1 cellular context compared by ENCODE assay signal in the genomic region with DNA sequence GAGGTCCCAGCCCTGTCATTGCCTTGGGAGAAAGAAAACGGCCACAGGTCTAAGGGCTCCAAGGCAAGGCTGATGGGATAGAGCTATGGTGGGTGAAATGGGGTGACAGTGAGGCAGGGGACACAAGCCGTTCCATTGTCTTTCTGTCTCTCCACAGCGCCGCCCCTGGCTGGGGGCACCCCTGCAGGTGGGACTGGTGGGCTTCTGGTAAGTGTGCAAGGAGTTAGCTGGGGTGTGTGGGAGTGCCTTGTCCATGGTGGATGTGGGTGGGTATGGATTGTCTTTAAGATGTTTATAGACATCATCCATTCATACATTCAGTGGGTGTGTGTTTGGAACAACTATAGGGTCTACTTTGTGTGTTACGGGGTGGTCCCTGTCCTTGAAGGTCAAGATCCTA.
A peak's percentile ranks its signal among the peaks of the same experiment; 100 is the strongest.
TF ChIP-seq lines count a peak whose summit lies in the region.

No MANE protein-coding gene starts in this region.

TF ChIP-seq in HEK293, 187 proteins besides CTCF, POLR2A, EP300 and RAD21:
- no peak for TF ChIP-seq GLIS2 (tag by site-specific recombination; IDR thresholded peaks at IDR 0.05)
- TF ChIP-seq ZFP69B (tag by site-specific recombination; IDR thresholded peaks at IDR 0.05), result no peak
- TF ChIP-seq ZFHX2 (tag by site-specific recombination; conservative IDR thresholded peaks at IDR 0.05), result peak; percentile 59
- no peak for TF ChIP-seq OSR2 (tag by site-specific recombination; IDR thresholded peaks at IDR 0.05)
- TF ChIP-seq, protein P1, sequence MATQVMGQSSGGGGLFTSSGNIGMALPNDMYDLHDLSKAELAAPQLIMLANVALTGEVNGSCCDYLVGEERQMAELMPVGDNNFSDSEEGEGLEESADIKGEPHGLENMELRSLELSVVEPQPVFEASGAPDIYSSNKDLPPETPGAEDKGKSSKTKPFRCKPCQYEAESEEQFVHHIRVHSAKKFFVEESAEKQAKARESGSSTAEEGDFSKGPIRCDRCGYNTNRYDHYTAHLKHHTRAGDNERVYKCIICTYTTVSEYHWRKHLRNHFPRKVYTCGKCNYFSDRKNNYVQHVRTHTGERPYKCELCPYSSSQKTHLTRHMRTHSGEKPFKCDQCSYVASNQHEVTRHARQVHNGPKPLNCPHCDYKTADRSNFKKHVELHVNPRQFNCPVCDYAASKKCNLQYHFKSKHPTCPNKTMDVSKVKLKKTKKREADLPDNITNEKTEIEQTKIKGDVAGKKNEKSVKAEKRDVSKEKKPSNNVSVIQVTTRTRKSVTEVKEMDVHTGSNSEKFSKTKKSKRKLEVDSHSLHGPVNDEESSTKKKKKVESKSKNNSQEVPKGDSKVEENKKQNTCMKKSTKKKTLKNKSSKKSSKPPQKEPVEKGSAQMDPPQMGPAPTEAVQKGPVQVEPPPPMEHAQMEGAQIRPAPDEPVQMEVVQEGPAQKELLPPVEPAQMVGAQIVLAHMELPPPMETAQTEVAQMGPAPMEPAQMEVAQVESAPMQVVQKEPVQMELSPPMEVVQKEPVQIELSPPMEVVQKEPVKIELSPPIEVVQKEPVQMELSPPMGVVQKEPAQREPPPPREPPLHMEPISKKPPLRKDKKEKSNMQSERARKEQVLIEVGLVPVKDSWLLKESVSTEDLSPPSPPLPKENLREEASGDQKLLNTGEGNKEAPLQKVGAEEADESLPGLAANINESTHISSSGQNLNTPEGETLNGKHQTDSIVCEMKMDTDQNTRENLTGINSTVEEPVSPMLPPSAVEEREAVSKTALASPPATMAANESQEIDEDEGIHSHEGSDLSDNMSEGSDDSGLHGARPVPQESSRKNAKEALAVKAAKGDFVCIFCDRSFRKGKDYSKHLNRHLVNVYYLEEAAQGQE (tag by site-specific recombination; IDR thresholded peaks at IDR 0.05), result 0 out of 2 replicates have a peak, but pooled peaks have one; percentile 34
- TF ChIP-seq, protein P2, sequence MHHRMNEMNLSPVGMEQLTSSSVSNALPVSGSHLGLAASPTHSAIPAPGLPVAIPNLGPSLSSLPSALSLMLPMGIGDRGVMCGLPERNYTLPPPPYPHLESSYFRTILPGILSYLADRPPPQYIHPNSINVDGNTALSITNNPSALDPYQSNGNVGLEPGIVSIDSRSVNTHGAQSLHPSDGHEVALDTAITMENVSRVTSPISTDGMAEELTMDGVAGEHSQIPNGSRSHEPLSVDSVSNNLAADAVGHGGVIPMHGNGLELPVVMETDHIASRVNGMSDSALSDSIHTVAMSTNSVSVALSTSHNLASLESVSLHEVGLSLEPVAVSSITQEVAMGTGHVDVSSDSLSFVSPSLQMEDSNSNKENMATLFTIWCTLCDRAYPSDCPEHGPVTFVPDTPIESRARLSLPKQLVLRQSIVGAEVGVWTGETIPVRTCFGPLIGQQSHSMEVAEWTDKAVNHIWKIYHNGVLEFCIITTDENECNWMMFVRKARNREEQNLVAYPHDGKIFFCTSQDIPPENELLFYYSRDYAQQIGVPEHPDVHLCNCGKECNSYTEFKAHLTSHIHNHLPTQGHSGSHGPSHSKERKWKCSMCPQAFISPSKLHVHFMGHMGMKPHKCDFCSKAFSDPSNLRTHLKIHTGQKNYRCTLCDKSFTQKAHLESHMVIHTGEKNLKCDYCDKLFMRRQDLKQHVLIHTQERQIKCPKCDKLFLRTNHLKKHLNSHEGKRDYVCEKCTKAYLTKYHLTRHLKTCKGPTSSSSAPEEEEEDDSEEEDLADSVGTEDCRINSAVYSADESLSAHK (tag by site-specific recombination; IDR thresholded peaks at IDR 0.05), result no peak
- TF ChIP-seq ZBTB1 (tag by site-specific recombination; IDR thresholded peaks at IDR 0.05), result no peak
- peak; percentile 75 for TF ChIP-seq EGR2 (tag by site-specific recombination; IDR thresholded peaks at IDR 0.05; ENCODE audit: low read depth)
- TF ChIP-seq, protein P3, sequence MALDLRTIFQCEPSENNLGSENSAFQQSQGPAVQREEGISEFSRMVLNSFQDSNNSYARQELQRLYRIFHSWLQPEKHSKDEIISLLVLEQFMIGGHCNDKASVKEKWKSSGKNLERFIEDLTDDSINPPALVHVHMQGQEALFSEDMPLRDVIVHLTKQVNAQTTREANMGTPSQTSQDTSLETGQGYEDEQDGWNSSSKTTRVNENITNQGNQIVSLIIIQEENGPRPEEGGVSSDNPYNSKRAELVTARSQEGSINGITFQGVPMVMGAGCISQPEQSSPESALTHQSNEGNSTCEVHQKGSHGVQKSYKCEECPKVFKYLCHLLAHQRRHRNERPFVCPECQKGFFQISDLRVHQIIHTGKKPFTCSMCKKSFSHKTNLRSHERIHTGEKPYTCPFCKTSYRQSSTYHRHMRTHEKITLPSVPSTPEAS (tag by site-specific recombination; IDR thresholded peaks at IDR 0.05), result no peak
- TF ChIP-seq, protein P4, sequence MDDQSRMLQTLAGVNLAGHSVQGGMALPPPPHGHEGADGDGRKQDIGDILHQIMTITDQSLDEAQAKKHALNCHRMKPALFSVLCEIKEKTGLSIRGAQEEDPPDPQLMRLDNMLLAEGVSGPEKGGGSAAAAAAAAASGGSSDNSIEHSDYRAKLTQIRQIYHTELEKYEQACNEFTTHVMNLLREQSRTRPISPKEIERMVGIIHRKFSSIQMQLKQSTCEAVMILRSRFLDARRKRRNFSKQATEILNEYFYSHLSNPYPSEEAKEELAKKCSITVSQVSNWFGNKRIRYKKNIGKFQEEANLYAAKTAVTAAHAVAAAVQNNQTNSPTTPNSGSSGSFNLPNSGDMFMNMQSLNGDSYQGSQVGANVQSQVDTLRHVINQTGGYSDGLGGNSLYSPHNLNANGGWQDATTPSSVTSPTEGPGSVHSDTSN (CRISPR knock-in tag; IDR thresholded peaks at IDR 0.05), result no peak
